In the genomic region with DNA sequence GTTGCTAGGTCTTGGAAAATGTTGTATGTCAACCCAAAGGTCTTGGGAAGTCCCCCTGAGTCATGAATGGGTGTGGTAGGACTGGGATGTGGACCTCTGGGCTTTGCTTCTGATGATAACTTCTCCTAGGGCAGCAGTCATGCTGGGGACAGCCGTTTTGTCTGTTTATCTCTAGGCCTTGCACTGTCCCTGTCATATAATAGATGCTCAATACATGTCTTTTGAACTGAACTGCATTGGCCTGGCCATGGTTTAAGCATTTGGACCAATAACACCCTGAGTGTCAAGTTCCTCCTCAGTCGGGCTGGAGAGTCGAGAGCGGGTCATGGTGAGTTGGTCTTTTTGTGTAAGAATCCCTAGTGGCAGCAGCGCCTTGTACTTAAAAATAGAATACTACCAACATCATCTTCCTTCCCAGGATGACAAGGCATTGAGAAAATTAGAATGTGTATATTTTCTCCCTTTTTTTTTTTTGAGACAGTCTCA, we compare ENCODE assay signal across 1 cellular context.
TF ChIP-seq lines count a peak whose summit lies in the region.

No MANE protein-coding gene starts in this region.

TF ChIP-seq in K562, 482 proteins besides CTCF, POLR2A, EP300 and RAD21 (continued from another document and continues in another):
- TF ChIP-seq, protein P1, sequence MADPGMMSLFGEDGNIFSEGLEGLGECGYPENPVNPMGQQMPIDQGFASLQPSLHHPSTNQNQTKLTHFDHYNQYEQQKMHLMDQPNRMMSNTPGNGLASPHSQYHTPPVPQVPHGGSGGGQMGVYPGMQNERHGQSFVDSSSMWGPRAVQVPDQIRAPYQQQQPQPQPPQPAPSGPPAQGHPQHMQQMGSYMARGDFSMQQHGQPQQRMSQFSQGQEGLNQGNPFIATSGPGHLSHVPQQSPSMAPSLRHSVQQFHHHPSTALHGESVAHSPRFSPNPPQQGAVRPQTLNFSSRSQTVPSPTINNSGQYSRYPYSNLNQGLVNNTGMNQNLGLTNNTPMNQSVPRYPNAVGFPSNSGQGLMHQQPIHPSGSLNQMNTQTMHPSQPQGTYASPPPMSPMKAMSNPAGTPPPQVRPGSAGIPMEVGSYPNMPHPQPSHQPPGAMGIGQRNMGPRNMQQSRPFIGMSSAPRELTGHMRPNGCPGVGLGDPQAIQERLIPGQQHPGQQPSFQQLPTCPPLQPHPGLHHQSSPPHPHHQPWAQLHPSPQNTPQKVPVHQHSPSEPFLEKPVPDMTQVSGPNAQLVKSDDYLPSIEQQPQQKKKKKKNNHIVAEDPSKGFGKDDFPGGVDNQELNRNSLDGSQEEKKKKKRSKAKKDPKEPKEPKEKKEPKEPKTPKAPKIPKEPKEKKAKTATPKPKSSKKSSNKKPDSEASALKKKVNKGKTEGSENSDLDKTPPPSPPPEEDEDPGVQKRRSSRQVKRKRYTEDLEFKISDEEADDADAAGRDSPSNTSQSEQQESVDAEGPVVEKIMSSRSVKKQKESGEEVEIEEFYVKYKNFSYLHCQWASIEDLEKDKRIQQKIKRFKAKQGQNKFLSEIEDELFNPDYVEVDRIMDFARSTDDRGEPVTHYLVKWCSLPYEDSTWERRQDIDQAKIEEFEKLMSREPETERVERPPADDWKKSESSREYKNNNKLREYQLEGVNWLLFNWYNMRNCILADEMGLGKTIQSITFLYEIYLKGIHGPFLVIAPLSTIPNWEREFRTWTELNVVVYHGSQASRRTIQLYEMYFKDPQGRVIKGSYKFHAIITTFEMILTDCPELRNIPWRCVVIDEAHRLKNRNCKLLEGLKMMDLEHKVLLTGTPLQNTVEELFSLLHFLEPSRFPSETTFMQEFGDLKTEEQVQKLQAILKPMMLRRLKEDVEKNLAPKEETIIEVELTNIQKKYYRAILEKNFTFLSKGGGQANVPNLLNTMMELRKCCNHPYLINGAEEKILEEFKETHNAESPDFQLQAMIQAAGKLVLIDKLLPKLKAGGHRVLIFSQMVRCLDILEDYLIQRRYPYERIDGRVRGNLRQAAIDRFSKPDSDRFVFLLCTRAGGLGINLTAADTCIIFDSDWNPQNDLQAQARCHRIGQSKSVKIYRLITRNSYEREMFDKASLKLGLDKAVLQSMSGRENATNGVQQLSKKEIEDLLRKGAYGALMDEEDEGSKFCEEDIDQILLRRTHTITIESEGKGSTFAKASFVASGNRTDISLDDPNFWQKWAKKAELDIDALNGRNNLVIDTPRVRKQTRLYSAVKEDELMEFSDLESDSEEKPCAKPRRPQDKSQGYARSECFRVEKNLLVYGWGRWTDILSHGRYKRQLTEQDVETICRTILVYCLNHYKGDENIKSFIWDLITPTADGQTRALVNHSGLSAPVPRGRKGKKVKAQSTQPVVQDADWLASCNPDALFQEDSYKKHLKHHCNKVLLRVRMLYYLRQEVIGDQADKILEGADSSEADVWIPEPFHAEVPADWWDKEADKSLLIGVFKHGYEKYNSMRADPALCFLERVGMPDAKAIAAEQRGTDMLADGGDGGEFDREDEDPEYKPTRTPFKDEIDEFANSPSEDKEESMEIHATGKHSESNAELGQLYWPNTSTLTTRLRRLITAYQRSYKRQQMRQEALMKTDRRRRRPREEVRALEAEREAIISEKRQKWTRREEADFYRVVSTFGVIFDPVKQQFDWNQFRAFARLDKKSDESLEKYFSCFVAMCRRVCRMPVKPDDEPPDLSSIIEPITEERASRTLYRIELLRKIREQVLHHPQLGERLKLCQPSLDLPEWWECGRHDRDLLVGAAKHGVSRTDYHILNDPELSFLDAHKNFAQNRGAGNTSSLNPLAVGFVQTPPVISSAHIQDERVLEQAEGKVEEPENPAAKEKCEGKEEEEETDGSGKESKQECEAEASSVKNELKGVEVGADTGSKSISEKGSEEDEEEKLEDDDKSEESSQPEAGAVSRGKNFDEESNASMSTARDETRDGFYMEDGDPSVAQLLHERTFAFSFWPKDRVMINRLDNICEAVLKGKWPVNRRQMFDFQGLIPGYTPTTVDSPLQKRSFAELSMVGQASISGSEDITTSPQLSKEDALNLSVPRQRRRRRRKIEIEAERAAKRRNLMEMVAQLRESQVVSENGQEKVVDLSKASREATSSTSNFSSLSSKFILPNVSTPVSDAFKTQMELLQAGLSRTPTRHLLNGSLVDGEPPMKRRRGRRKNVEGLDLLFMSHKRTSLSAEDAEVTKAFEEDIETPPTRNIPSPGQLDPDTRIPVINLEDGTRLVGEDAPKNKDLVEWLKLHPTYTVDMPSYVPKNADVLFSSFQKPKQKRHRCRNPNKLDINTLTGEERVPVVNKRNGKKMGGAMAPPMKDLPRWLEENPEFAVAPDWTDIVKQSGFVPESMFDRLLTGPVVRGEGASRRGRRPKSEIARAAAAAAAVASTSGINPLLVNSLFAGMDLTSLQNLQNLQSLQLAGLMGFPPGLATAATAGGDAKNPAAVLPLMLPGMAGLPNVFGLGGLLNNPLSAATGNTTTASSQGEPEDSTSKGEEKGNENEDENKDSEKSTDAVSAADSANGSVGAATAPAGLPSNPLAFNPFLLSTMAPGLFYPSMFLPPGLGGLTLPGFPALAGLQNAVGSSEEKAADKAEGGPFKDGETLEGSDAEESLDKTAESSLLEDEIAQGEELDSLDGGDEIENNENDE (IDR thresholded peaks at IDR 0.05; ENCODE audit: low read depth, low read length) = peak; percentile 55
- no peak for TF ChIP-seq TFAM (CRISPR knock-in tag; conservative IDR thresholded peaks at IDR 0.05)
- no peak for TF ChIP-seq MBD1 (CRISPR knock-in tag; IDR thresholded peaks at IDR 0.05)
- TF ChIP-seq, protein P2, sequence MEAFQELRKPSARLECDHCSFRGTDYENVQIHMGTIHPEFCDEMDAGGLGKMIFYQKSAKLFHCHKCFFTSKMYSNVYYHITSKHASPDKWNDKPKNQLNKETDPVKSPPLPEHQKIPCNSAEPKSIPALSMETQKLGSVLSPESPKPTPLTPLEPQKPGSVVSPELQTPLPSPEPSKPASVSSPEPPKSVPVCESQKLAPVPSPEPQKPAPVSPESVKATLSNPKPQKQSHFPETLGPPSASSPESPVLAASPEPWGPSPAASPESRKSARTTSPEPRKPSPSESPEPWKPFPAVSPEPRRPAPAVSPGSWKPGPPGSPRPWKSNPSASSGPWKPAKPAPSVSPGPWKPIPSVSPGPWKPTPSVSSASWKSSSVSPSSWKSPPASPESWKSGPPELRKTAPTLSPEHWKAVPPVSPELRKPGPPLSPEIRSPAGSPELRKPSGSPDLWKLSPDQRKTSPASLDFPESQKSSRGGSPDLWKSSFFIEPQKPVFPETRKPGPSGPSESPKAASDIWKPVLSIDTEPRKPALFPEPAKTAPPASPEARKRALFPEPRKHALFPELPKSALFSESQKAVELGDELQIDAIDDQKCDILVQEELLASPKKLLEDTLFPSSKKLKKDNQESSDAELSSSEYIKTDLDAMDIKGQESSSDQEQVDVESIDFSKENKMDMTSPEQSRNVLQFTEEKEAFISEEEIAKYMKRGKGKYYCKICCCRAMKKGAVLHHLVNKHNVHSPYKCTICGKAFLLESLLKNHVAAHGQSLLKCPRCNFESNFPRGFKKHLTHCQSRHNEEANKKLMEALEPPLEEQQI (IDR thresholded peaks at IDR 0.05) = peak; percentile 49; the same call in 1 of the 2 replicates
- TF ChIP-seq, protein P3, sequence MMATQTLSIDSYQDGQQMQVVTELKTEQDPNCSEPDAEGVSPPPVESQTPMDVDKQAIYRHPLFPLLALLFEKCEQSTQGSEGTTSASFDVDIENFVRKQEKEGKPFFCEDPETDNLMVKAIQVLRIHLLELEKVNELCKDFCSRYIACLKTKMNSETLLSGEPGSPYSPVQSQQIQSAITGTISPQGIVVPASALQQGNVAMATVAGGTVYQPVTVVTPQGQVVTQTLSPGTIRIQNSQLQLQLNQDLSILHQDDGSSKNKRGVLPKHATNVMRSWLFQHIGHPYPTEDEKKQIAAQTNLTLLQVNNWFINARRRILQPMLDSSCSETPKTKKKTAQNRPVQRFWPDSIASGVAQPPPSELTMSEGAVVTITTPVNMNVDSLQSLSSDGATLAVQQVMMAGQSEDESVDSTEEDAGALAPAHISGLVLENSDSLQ (IDR thresholded peaks at IDR 0.05) = no peak
- TF ChIP-seq HOXB6 (CRISPR knock-in tag; IDR thresholded peaks at IDR 0.05; ENCODE audit: borderline replicate concordance) = no peak
- no peak for TF ChIP-seq ZNF785 (CRISPR knock-in tag; IDR thresholded peaks at IDR 0.05)
- no peak for TF ChIP-seq SNRNP70 (optimal IDR thresholded peaks at IDR 0.05; ENCODE audit: low read depth, low read length)
- TF ChIP-seq, protein P4, sequence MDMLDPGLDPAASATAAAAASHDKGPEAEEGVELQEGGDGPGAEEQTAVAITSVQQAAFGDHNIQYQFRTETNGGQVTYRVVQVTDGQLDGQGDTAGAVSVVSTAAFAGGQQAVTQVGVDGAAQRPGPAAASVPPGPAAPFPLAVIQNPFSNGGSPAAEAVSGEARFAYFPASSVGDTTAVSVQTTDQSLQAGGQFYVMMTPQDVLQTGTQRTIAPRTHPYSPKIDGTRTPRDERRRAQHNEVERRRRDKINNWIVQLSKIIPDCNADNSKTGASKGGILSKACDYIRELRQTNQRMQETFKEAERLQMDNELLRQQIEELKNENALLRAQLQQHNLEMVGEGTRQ (CRISPR knock-in tag; IDR thresholded peaks at IDR 0.05) = no peak
- no peak for TF ChIP-seq YBX1 (IDR thresholded peaks at IDR 0.05)
- no peak for TF ChIP-seq GTF2A2 (tag; IDR thresholded peaks at IDR 0.05)
- no peak for TF ChIP-seq PCBP1 (IDR thresholded peaks at IDR 0.05; ENCODE audit: low read depth, low read length, poor library complexity, severe bottlenecking)
- TF ChIP-seq DLX4 (CRISPR knock-in tag; IDR thresholded peaks at IDR 0.05) = no peak
- TF ChIP-seq TCF15 (CRISPR knock-in tag; IDR thresholded peaks at IDR 0.05) = no peak
- no peak for TF ChIP-seq RBFOX2 (IDR thresholded peaks at IDR 0.05; ENCODE audit: low read depth, low read length)
- no peak for TF ChIP-seq FOXA1 (IDR thresholded peaks at IDR 0.05; ENCODE audit: borderline replicate concordance)
- TF ChIP-seq CBX2 (IDR thresholded peaks at IDR 0.05; ENCODE audit: insufficient read depth, low read length, poor library complexity, severe bottlenecking) = no peak
- no peak for TF ChIP-seq FOXP1 (CRISPR knock-in tag; IDR thresholded peaks at IDR 0.05)
- TF ChIP-seq ZNF274 (IDR thresholded peaks at IDR 0.05; ENCODE audit: borderline replicate concordance, low read depth, low read length) = no peak
- no peak; the same call in 1 of the 2 replicates for TF ChIP-seq KHSRP (IDR thresholded peaks at IDR 0.05)
- TF ChIP-seq ZNF175 (CRISPR knock-in tag; IDR thresholded peaks at IDR 0.05; ENCODE audit: low read depth) = 0 out of 2 replicates have a peak, but pooled peaks have one; percentile 38
- peak; percentile 72 for TF ChIP-seq ZNF121 (CRISPR knock-in tag; conservative IDR thresholded peaks at IDR 0.05)
- TF ChIP-seq E2F1 (CRISPR knock-in tag; IDR thresholded peaks at IDR 0.05) = no peak
- TF ChIP-seq, protein P5, sequence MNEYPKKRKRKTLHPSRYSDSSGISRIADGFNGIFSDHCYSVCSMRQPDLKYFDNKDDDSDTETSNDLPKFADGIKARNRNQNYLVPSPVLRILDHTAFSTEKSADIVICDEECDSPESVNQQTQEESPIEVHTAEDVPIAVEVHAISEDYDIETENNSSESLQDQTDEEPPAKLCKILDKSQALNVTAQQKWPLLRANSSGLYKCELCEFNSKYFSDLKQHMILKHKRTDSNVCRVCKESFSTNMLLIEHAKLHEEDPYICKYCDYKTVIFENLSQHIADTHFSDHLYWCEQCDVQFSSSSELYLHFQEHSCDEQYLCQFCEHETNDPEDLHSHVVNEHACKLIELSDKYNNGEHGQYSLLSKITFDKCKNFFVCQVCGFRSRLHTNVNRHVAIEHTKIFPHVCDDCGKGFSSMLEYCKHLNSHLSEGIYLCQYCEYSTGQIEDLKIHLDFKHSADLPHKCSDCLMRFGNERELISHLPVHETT (CRISPR knock-in tag; conservative IDR thresholded peaks at IDR 0.05 in 1 of 2, IDR thresholded peaks at IDR 0.05 in 1 of 2) = peak in 1 of 2 experiments; percentile 65; a peak in 1 of 4 replicates
- no peak for TF ChIP-seq SMAD2 (IDR thresholded peaks at IDR 0.05; ENCODE audit: low read depth, low read length)
- no peak for TF ChIP-seq ZC3H11A (IDR thresholded peaks at IDR 0.05; ENCODE audit: low read depth, low read length)
- TF ChIP-seq, protein P6, sequence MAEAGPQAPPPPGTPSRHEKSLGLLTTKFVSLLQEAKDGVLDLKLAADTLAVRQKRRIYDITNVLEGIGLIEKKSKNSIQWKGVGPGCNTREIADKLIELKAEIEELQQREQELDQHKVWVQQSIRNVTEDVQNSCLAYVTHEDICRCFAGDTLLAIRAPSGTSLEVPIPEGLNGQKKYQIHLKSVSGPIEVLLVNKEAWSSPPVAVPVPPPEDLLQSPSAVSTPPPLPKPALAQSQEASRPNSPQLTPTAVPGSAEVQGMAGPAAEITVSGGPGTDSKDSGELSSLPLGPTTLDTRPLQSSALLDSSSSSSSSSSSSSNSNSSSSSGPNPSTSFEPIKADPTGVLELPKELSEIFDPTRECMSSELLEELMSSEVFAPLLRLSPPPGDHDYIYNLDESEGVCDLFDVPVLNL (CRISPR knock-in tag; IDR thresholded peaks at IDR 0.05; ENCODE audit: low read depth) = no peak
